In genomic region chr3:11436775-11437174, GRCh38 we compare ENCODE assay signal across 22 cellular contexts.
DNase-seq lines count a peak whose midpoint lies in the region; FAIRE-seq and TF ChIP-seq lines count a peak whose summit lies in the region.
"Had no signal": no experiment of that assay in that cellular context is flagged by ENCODE, and none has a peak within 500 bp of the region (broad histone marks: within the 10 kb centered on the region; RNA-seq: fewer than 3 reads in every experiment).

No MANE protein-coding gene starts in this region.

- TF ChIP-seq CTCF in D721Med (IDR thresholded peaks at IDR 0.05; ENCODE audit: insufficient read depth, missing control alignments) (no peak), fibroblast of villous mesenchyme (IDR thresholded peaks at IDR 0.05; ENCODE audit: insufficient read depth, low read depth, low read length) (no peak), osteocyte (IDR thresholded peaks at IDR 0.05) (no peak), foreskin fibroblast (IDR thresholded peaks at IDR 0.05; ENCODE audit: low read depth, low read length) (no peak)

- H3K4me3 ChIP-seq in fibroblast of villous mesenchyme (ENCODE audit: low read depth, low read length) (no peak overlapping the region), foreskin fibroblast (ENCODE audit: low read depth in 1 of 2, low read length in 2 of 2) (no peak overlapping the region)
- H3K4me3 ChIP-seq: A549, GM23248 had no signal

- H3K27ac Mint-ChIP-seq in osteocyte (ENCODE audit: unreplicated experiment): peak overlapping the region; percentile 29
- H3K27ac Mint-ChIP-seq: B cell; CD8-positive, alpha-beta memory T cell had no signal

- DNase-seq in D721Med (ENCODE audit: insufficient read length, low spot score) (no peak), MV-4-11 (lab: John Stamatoyannopoulos, UW) (peak; percentile 21), fibroblast of villous mesenchyme (ENCODE audit: low read depth) (peak; percentile 26), osteocyte (ENCODE audit: extremely low spot score, unreplicated experiment) (no peak), COR-L47 (lab: John Stamatoyannopoulos, UW) (no peak), GM19239 (ENCODE audit: insufficient read length, low spot score) (no peak), foreskin fibroblast (no peak)
- DNase-seq: Calu3; CD8-positive, alpha-beta memory T cell; GM23248; H7; Karpas-422; NCI-H2029 treated with DMSO at 0.1 percent for 48 hours; NCI-H446 treated with DMSO at 0.1 percent for 48 hours; NCI-H526; SK-N-SH; SW 1271 had no signal

- peaks cover 73% of the 10 kb centered on the region for H3K4me1 Mint-ChIP-seq in osteocyte (ENCODE audit: unreplicated experiment)
- H3K4me1 Mint-ChIP-seq: B cell; CD8-positive, alpha-beta memory T cell had no signal

- H3K27me3 Mint-ChIP-seq in osteocyte (ENCODE audit: unreplicated experiment): no peaks in the 10 kb centered on the region
- H3K27me3 Mint-ChIP-seq: B cell; CD8-positive, alpha-beta memory T cell had no signal

- no peak overlapping the region for H3K4me3 Mint-ChIP-seq in osteocyte (ENCODE audit: unreplicated experiment)
- H3K4me3 Mint-ChIP-seq: B cell; CD14-positive monocyte; CD8-positive, alpha-beta memory T cell had no signal

- H3K9me3 Mint-ChIP-seq in osteocyte (ENCODE audit: unreplicated experiment): no peaks in the 10 kb centered on the region
- H3K9me3 Mint-ChIP-seq: CD14-positive monocyte; CD8-positive, alpha-beta memory T cell had no signal

- no peaks in the 10 kb centered on the region for H3K36me3 Mint-ChIP-seq in osteocyte (ENCODE audit: unreplicated experiment)

- peak; percentile 51 for FAIRE-seq in D721Med (lab: Jason Lieb, UNC)
- no peak for FAIRE-seq in GM19239 (lab: Jason Lieb, UNC)
- FAIRE-seq: A549, GM18507, RCC 7860 had no signal

Comparison
In these comparisons a context has a peak if more than half of its experiments do, and no peak if none do; other contexts are left out.
1. DNase-seq: peak in MV-4-11 (single experiment) and fibroblast of villous mesenchyme (single experiment); none in D721Med (single experiment), osteocyte (single experiment), COR-L47 (single experiment), GM19239 (single experiment) and foreskin fibroblast (0 of 2).